In genomic region chr15:43824302-43825246, GRCh38 we compare ENCODE assay signal across 1 cellular context.
TF ChIP-seq lines count a peak whose summit lies in the region.

TSS of gene MFAP1 (minus strand) at chr15:43824690. CDS start at chr15:43824569, 121 bp downstream.

TF ChIP-seq in K562, 482 proteins besides CTCF, POLR2A, EP300 and RAD21 (continued from another document and continues in another):
- TF ChIP-seq ZNF511 (CRISPR knock-in tag; IDR thresholded peaks at IDR 0.05) (peak; percentile 76), GMEB1 (CRISPR knock-in tag; IDR thresholded peaks at IDR 0.05) (peak; percentile 77), ZNF77 (CRISPR knock-in tag; IDR thresholded peaks at IDR 0.05) (no peak), E2F8 (IDR thresholded peaks at IDR 0.05; ENCODE audit: low read depth, partially characterized antibody) (peak; percentile 99), ZNF583 (CRISPR knock-in tag; IDR thresholded peaks at IDR 0.05) (no peak), KAT8 (IDR thresholded peaks at IDR 0.05; ENCODE audit: low read depth) (no peak), ATF7 (IDR thresholded peaks at IDR 0.05) (peak; percentile 77), RNF219 (CRISPR knock-in tag; IDR thresholded peaks at IDR 0.05) (no peak), REST (CRISPR knock-in tag; IDR thresholded peaks at IDR 0.05; ENCODE audit: low read depth) (no peak), ZNF589 (CRISPR knock-in tag; IDR thresholded peaks at IDR 0.05; ENCODE audit: low read depth) (peak; percentile 64; the same call in 1 of the 2 replicates), XRCC3 (IDR thresholded peaks at IDR 0.05) (no peak), TEAD1 (CRISPR knock-in tag; IDR thresholded peaks at IDR 0.05) (peak in 1 of 2 experiments; percentile 77; a peak in 1 of 4 replicates), ZNF197 (CRISPR knock-in tag; IDR thresholded peaks at IDR 0.05; ENCODE audit: low read depth) (peak; percentile 81), SAFB2 (IDR thresholded peaks at IDR 0.05; ENCODE audit: borderline replicate concordance, low read depth, low read length, severe bottlenecking) (no peak), SIN3A (IDR thresholded peaks at IDR 0.05; ENCODE audit: borderline replicate concordance in 2 of 2, control insufficient read depth in 1 of 2, low read depth in 2 of 2, low read length in 2 of 2) (peak; percentile 8 to 96; a peak in 1 of 4 replicates), SFPQ (IDR thresholded peaks at IDR 0.05; ENCODE audit: low read depth, low read length) (no peak), NFE2 (IDR thresholded peaks at IDR 0.05; ENCODE audit: low read depth) (no peak), MAX (CRISPR knock-in tag; IDR thresholded peaks at IDR 0.05) (peak; percentile 98), NFE2L1 (tag; IDR thresholded peaks at IDR 0.05; ENCODE audit: borderline replicate concordance, low read depth) (no peak), ZNF431 (CRISPR knock-in tag; IDR thresholded peaks at IDR 0.05) (peak; percentile 57; the same call in 1 of the 2 replicates), VEZF1 (CRISPR knock-in tag; IDR thresholded peaks at IDR 0.05) (peak; percentile 32), CXXC5 (CRISPR knock-in tag; IDR thresholded peaks at IDR 0.05) (peak; percentile 83), DACH1 (IDR thresholded peaks at IDR 0.05; ENCODE audit: partially characterized antibody) (peak; percentile 77), COPS2 (conservative IDR thresholded peaks at IDR 0.05) (no peak), TFAP4 (CRISPR knock-in tag; IDR thresholded peaks at IDR 0.05; ENCODE audit: borderline replicate concordance) (peak; percentile 97), SIRT6 (IDR thresholded peaks at IDR 0.05; ENCODE audit: low read depth, low read length) (no peak), ARID1B (IDR thresholded peaks at IDR 0.05) (peak; percentile 34; the same call in 1 of the 2 replicates), KDM2B (CRISPR knock-in tag; IDR thresholded peaks at IDR 0.05) (no peak), MEF2D (tag; conservative IDR thresholded peaks at IDR 0.05; ENCODE audit: low read depth) (no peak), ATF4 (CRISPR knock-in tag; IDR thresholded peaks at IDR 0.05) (no peak), ZBTB34 (CRISPR knock-in tag; IDR thresholded peaks at IDR 0.05) (0 out of 2 replicates have a peak, but pooled peaks have one; percentile 30), KDM5B (IDR thresholded peaks at IDR 0.05; ENCODE audit: insufficient replicate concordance, low read depth, low read length) (peak; percentile 93), MYNN (IDR thresholded peaks at IDR 0.05) (0 out of 2 replicates have a peak, but pooled peaks have one; percentile 32), MYNN (CRISPR knock-in tag; IDR thresholded peaks at IDR 0.05) (no peak), MXI1 (IDR thresholded peaks at IDR 0.05; ENCODE audit: low read depth, low read length) (peak; percentile 13; the same call in 1 of the 2 replicates), NCOA2 (IDR thresholded peaks at IDR 0.05; ENCODE audit: partially characterized antibody in 2 of 2) (no peak), MBD1 (CRISPR knock-in tag; IDR thresholded peaks at IDR 0.05) (no peak), RBM39 (optimal IDR thresholded peaks at IDR 0.05; ENCODE audit: low read depth, low read length) (no peak), ZNF12 (CRISPR knock-in tag; IDR thresholded peaks at IDR 0.05) (0 out of 2 replicates have a peak, but pooled peaks have one; percentile 21), FOXP1 (CRISPR knock-in tag; IDR thresholded peaks at IDR 0.05) (peak; percentile 54; the same call in 1 of the 2 replicates), TFAM (CRISPR knock-in tag; conservative IDR thresholded peaks at IDR 0.05) (no peak)
